ENCODE assay signal across 28 cellular contexts in the genomic region with DNA sequence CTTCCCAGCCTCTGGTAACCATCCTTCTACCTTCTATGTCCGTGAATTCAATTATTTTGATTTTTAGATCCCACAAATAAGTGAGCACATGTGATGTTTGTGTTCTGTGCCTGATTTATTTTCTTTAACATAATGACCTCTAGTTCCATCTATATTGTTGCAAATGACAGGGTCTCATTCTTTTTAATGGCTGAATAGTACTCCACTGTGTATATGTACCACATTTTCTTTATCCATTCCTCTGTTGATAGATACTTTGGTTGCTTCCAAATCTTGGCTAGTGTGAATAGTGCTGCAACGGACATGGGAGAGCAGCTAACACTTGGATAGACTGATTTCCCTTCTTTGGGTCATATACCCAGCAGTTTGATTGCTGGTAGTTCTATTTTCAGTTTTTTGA.
"Had no signal": no experiment of that assay in that cellular context is flagged by ENCODE, and none has a peak within 500 bp of the region (broad histone marks: within the 10 kb centered on the region; RNA-seq: fewer than 3 reads in every experiment).

No MANE protein-coding gene starts in this region.

- H3K79me2 ChIP-seq: parathyroid adenoma had no signal

- H3K4me3 ChIP-seq: neural progenitor cell, ovary, psoas muscle, right lobe of liver, sigmoid colon, stomach, thoracic aorta, thyroid gland, tibial nerve, upper lobe of left lung, vagina had no signal

- H3K4me2 ChIP-seq: neural progenitor cell had no signal

- H3K36me3 ChIP-seq: neural progenitor cell, ovary, right lobe of liver, sigmoid colon, stomach, thoracic aorta, thyroid gland, tibial nerve, upper lobe of left lung, vagina had no signal

- H2AFZ ChIP-seq: neural progenitor cell, parathyroid adenoma had no signal

- H3K9me3 ChIP-seq: ovary, psoas muscle, right lobe of liver, sigmoid colon, stomach, thoracic aorta, thyroid gland, upper lobe of left lung, vagina had no signal

- H3K27ac ChIP-seq: neural progenitor cell, ovary, parathyroid adenoma, psoas muscle, right lobe of liver, sigmoid colon, stomach, thoracic aorta, thyroid gland, tibial nerve, upper lobe of left lung, vagina had no signal

- H3K4me1 Mint-ChIP-seq: nephron, neural progenitor cell had no signal

- H3K36me3 Mint-ChIP-seq: neural progenitor cell; stimulated activated naive B cell treated with anti-CD40 and anti-IgM and Interleukin-4, amounts not matched to agents 10 μg/mL and 1 μg/mL and 100 μg/mL, for 72 hours had no signal

- DNase-seq: occipital lobe; ovary; posterior cingulate gyrus; psoas muscle; right cardiac atrium; right lobe of liver; sigmoid colon; small intestine; stimulated activated CD4-positive, alpha-beta T cell treated with anti-CD3 and anti-CD28 coated beads, Interleukin-15, amount 100 ng/mL, for 24 hours; stimulated activated CD4-positive, alpha-beta T cell treated with anti-CD3 and anti-CD28 coated beads, Interleukin-2, amount 100 ng/mL, for 24 hours; stimulated activated CD4-positive, alpha-beta T cell treated with anti-CD3 and anti-CD28 coated beads, Interleukin-2, amount 100 ng/mL, for 48 hours; stimulated activated CD4-positive, alpha-beta T cell treated with anti-CD3 and anti-CD28 coated beads, Interleukin-4, amount 100 ng/mL, for 24 hours; stimulated activated naive B cell treated with anti-CD40 and anti-IgM and Interleukin-4, amounts not matched to agents 10 μg/mL and 1 μg/mL and 100 μg/mL, for 72 hours; stimulated activated naive CD4-positive, alpha-beta T cell treated with Interleukin-2 at 50 U/mL for 16 hours; stomach; thyroid gland; trophoblast cell; upper lobe of left lung had no signal

- FAIRE-seq: small intestine, urothelium cell line had no signal

- H3K27me3 ChIP-seq: ovary, right lobe of liver, thyroid gland, upper lobe of left lung, vagina had no signal

- H3K4me3 Mint-ChIP-seq: nephron; neural progenitor cell; stimulated activated effector memory CD8-positive, alpha-beta T cell treated with anti-CD3 and anti-CD28 coated beads, Interleukin-12 subunit alpha, Interleukin-12 subunit beta, amount 100 ng/mL, for 72 hours; stimulated activated naive B cell treated with anti-CD40 and anti-IgM and Interleukin-4, amounts not matched to agents 10 μg/mL and 1 μg/mL and 100 μg/mL, for 72 hours; stimulated activated naive CD8-positive, alpha-beta T cell treated with anti-CD3 and anti-CD28 coated beads, Interleukin-15, Interleukin-2, amounts not matched to agents 100 ng/mL and 50 ng/mL, for 24 hours had no signal

- H3K9ac ChIP-seq: neural progenitor cell, parathyroid adenoma had no signal

- H3K4me1 ChIP-seq: neural progenitor cell, parathyroid adenoma, psoas muscle, right lobe of liver, thyroid gland, tibial nerve, upper lobe of left lung, vagina had no signal

- H3K27me3 Mint-ChIP-seq: progenitor cell of endocrine pancreas had no signal

- H3K9me3 Mint-ChIP-seq: stimulated activated effector memory CD8-positive, alpha-beta T cell treated with anti-CD3 and anti-CD28 coated beads, Interleukin-12 subunit alpha, Interleukin-12 subunit beta, amount 100 ng/mL, for 72 hours; stimulated activated naive CD8-positive, alpha-beta T cell treated with anti-CD3 and anti-CD28 coated beads, Interleukin-15, Interleukin-2, amounts not matched to agents 100 ng/mL and 50 ng/mL, for 24 hours had no signal

- H3K27ac Mint-ChIP-seq: nephron; neural progenitor cell; progenitor cell of endocrine pancreas; stimulated activated effector memory CD8-positive, alpha-beta T cell treated with anti-CD3 and anti-CD28 coated beads, Interleukin-12 subunit alpha, Interleukin-12 subunit beta, amount 100 ng/mL, for 72 hours; stimulated activated naive B cell treated with anti-CD40 and anti-IgM and Interleukin-4, amounts not matched to agents 10 μg/mL and 1 μg/mL and 100 μg/mL, for 72 hours; stimulated activated naive CD8-positive, alpha-beta T cell treated with anti-CD3 and anti-CD28 coated beads, Interleukin-15, Interleukin-2, amounts not matched to agents 100 ng/mL and 50 ng/mL, for 24 hours had no signal

- ATAC-seq: psoas muscle; right cardiac atrium; right lobe of liver; stimulated activated effector memory CD8-positive, alpha-beta T cell treated with anti-CD3 and anti-CD28 coated beads, Interleukin-12 subunit alpha, Interleukin-12 subunit beta, amount 100 ng/mL, for 72 hours; stimulated activated naive B cell treated with anti-CD40 and anti-IgM and Interleukin-4, amounts not matched to agents 10 μg/mL and 1 μg/mL and 100 μg/mL, for 72 hours had no signal
